In genomic region chr1:203165101-203165799, GRCh38 we compare ENCODE assay signal across 33 cellular contexts. TPM values are rescaled to one million over a fixed set of nuclear protein-coding genes. Genes with fewer than 3 reads are reported as not detected.
"Had no signal": no experiment of that assay in that cellular context is flagged by ENCODE, and none has a peak within 500 bp of the region (broad histone marks: within the 10 kb centered on the region; RNA-seq: fewer than 3 reads in every experiment).

No MANE protein-coding gene starts in this region.

- ATAC-seq: natural killer cell; stimulated activated naive B cell treated with anti-CD40 and anti-IgM and Interleukin-4, amounts not matched to agents 10 μg/mL and 1 μg/mL and 100 μg/mL, for 72 hours; stimulated activated naive CD8-positive, alpha-beta T cell treated with anti-CD3 and anti-CD28 coated beads, Interleukin-15, Interleukin-2, amounts not matched to agents 100 U/mL and 50 U/mL, for 24 hours had no signal

- H3K36me3 Mint-ChIP-seq: immature natural killer cell; mesothelial cell of epicardium; naive B cell; natural killer cell; stimulated activated naive B cell treated with anti-CD40 and anti-IgM and Interleukin-4, amounts not matched to agents 10 μg/mL and 1 μg/mL and 100 μg/mL, for 72 hours had no signal

- H3K4me3 ChIP-seq: lung, psoas muscle, right lobe of liver, skin epidermis, stomach, testis, thyroid gland, transverse colon, upper lobe of right lung had no signal

- H3K9ac ChIP-seq: parathyroid adenoma had no signal

- H3K79me2 ChIP-seq: parathyroid adenoma had no signal

- H3K4me1 ChIP-seq: psoas muscle, right lobe of liver, upper lobe of right lung had no signal

- H2AFZ ChIP-seq: parathyroid adenoma had no signal

- H3K4me3 Mint-ChIP-seq: immature natural killer cell; mesothelial cell of epicardium; naive B cell; natural killer cell; nephron progenitor cell; stimulated activated naive B cell treated with anti-CD40 and anti-IgM and Interleukin-4, amounts not matched to agents 10 μg/mL and 1 μg/mL and 100 μg/mL, for 72 hours had no signal

- H3K27ac ChIP-seq: parathyroid adenoma, psoas muscle, right lobe of liver, skin epidermis, stomach, testis, thyroid gland, transverse colon, upper lobe of right lung had no signal

- H3K27ac Mint-ChIP-seq: immature natural killer cell; mesothelial cell of epicardium; naive B cell; stimulated activated naive B cell treated with anti-CD40 and anti-IgM and Interleukin-4, amounts not matched to agents 10 μg/mL and 1 μg/mL and 100 μg/mL, for 72 hours had no signal

- H3K36me3 ChIP-seq: right lobe of liver, stomach, thyroid gland, transverse colon, upper lobe of right lung had no signal

- H3K9me3 Mint-ChIP-seq: immature natural killer cell; mesothelial cell of epicardium; naive B cell; natural killer cell; nephron progenitor cell; stimulated activated naive B cell treated with anti-CD40 and anti-IgM and Interleukin-4, amounts not matched to agents 10 μg/mL and 1 μg/mL and 100 μg/mL, for 72 hours had no signal

- DNase-seq: head of caudate nucleus; hypothalamus; immature natural killer cell; mesendoderm; naive B cell; natural killer cell; nephron progenitor cell; nucleus accumbens; right lobe of liver; stimulated activated CD4-positive, alpha-beta T cell treated with anti-CD3 and anti-CD28 coated beads, Interleukin-12 subunit alpha, Interleukin-12 subunit beta, amount 100 ng/mL, for 4 hours; stimulated activated CD4-positive, alpha-beta T cell treated with anti-CD3 and anti-CD28 coated beads, Interleukin-15, amount 100 ng/mL, for 24 hours; stimulated activated CD4-positive, alpha-beta T cell treated with anti-CD3 and anti-CD28 coated beads, Interleukin-2, amount 100 ng/mL, for 24 hours; stimulated activated CD4-positive, alpha-beta T cell treated with anti-CD3 and anti-CD28 coated beads, Interleukin-4, amount 100 ng/mL, for 1 hour; stimulated activated naive B cell treated with anti-CD40 and anti-IgM and Interleukin-4, amounts not matched to agents 10 μg/mL and 1 μg/mL and 100 μg/mL, for 72 hours; stimulated activated naive CD8-positive, alpha-beta T cell treated with anti-CD3 and anti-CD28 coated beads, Interleukin-15, Interleukin-2, amounts not matched to agents 100 U/mL and 50 U/mL, for 24 hours; stomach; testis; thyroid gland; transverse colon; upper lobe of right lung had no signal

- H3K27me3 ChIP-seq: right lobe of liver, testis, thyroid gland, transverse colon, upper lobe of right lung had no signal

- H3K9me3 ChIP-seq: psoas muscle, right lobe of liver, stomach, testis, thyroid gland, transverse colon, upper lobe of right lung had no signal

- H3K4me1 Mint-ChIP-seq: immature natural killer cell had no signal

- FAIRE-seq: islet of Langerhans, urothelium cell line had no signal

RNA-seq across cellular contexts. Expression of gene MYBPH, which starts 10.4 kb away (rescaled TPM):
- total RNA-seq: kidney epithelial cell, left lobe of liver, lung, mesothelial cell of epicardium, mononuclear cell, natural killer cell, osteocyte, posterior vena cava, stomach, transverse colon, upper lobe of right lung had no signal
- polyA plus RNA-seq: immature natural killer cell, liver had no signal

RNA-seq across cellular contexts. Expression of gene CHI3L1, which starts 21.3 kb away (rescaled TPM):
- total RNA-seq: osteocyte had no signal
- polyA plus RNA-seq: immature natural killer cell had no signal

RNA-seq across cellular contexts. Expression of gene ADORA1, which starts 37.7 kb away (rescaled TPM):
- total RNA-seq: mononuclear cell, natural killer cell had no signal
